24 cellular contexts compared by ENCODE assay signal in the genomic region with DNA sequence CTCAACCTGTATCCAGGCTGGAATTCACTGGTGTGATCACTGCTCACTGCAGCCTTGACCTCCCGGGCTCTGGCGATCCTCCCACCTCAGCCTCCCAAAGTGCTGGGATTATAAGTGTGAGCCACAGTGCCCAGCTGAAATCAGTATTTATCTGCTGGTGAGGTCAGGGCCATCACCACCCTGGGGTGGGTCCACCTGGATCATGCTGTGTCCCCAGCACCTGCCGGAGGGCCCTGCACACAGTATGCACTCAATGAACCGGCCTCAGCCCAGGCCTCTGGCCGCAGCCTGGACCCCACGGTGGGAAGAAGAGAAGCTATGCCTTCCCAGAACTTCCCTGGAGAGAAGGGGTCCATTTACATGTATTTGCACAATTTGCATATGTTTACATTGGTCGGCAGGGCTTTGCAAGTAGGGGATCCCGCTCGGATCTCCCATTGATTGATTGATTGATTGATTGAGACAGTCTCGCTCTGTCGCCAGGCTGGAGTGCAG. TPM values are rescaled to one million over a fixed set of nuclear protein-coding genes. Genes with fewer than 3 reads are reported as not detected.
A peak's percentile ranks its signal among the peaks of the same experiment; 100 is the strongest.
DNase-seq lines count a peak whose midpoint lies in the region; ATAC-seq, FAIRE-seq and TF ChIP-seq lines count a peak whose summit lies in the region.
"Had no signal": no experiment of that assay in that cellular context is flagged by ENCODE, and none has a peak within 500 bp of the region (broad histone marks: within the 10 kb centered on the region; RNA-seq: fewer than 3 reads in every experiment).

No MANE protein-coding gene starts in this region.

- POLR2A ChIA-PET in endothelial cell of umbilical vein (lab: Charles Lee), result interaction anchor here (2.8 kb wide), 1 partner anchor 10 kb away, joined by 13 read pairs; a partner anchor contains a TSS

- no peaks in the 10 kb centered on the region for H3K9me3 Mint-ChIP-seq in activated T-cell treated with anti-CD3 and anti-CD28 coated beads, Interleukin-2, amount 50 U/mL, for 24 hours
- H3K9me3 Mint-ChIP-seq in mesothelial cell of epicardium, result no peaks in the 10 kb centered on the region
- H3K9me3 Mint-ChIP-seq: IgD-negative memory B cell had no signal

- TF ChIP-seq CTCF in endothelial cell of umbilical vein (IDR thresholded peaks at IDR 0.05; ENCODE audit: extremely low read depth in 1 of 2, insufficient read depth in 1 of 2, low read depth in 1 of 2, low read length in 2 of 2) (no peak), osteoblast (IDR thresholded peaks at IDR 0.05; ENCODE audit: extremely low read depth, low read depth, low read length) (no peak), mesothelial cell of epicardium (IDR thresholded peaks at IDR 0.05; ENCODE audit: unreplicated experiment) (no peak)

- peaks cover 30% of the 10 kb centered on the region for H3K4me1 Mint-ChIP-seq in activated T-cell treated with anti-CD3 and anti-CD28 coated beads, Interleukin-2, amount 50 U/mL, for 24 hours (ENCODE audit: low read depth)
- no peaks in the 10 kb centered on the region for H3K4me1 Mint-ChIP-seq in mesothelial cell of epicardium

- peaks cover 11% of the 10 kb centered on the region for H3K4me1 ChIP-seq in HUES6 (ENCODE audit: control insufficient read depth, insufficient read depth, low read length)
- no peaks in the 10 kb centered on the region for H3K4me1 ChIP-seq in endothelial cell of umbilical vein (ENCODE audit: control insufficient read depth, extremely low read depth, insufficient read depth, low read length)
- H3K4me1 ChIP-seq in osteoblast (ENCODE audit: insufficient read depth, low read length), result no peaks in the 10 kb centered on the region
- H3K4me1 ChIP-seq: SJCRH30 had no signal

- H3K27me3 Mint-ChIP-seq in activated T-cell treated with anti-CD3 and anti-CD28 coated beads, Interleukin-2, amount 50 U/mL, for 24 hours, result peaks cover 16% of the 10 kb centered on the region
- peaks cover 61% of the 10 kb centered on the region for H3K27me3 Mint-ChIP-seq in mesothelial cell of epicardium (ENCODE audit: low read depth)

- CTCF ChIA-PET in endothelial cell of umbilical vein (lab: Charles Lee), result interaction anchor here (2.2 to 5.0 kb wide), 3 partner anchors 9 to 126 kb away, joined by 11 to 118 read pairs (median 86); a partner anchor contains a TSS

- H3K36me3 ChIP-seq in HUES6 (ENCODE audit: control insufficient read depth, insufficient read depth, low read length) (peaks cover 8% of the 10 kb centered on the region), endothelial cell of umbilical vein (ENCODE audit: control insufficient read depth in 2 of 2, extremely low read depth in 1 of 2, insufficient read depth in 2 of 2, low read length in 2 of 2) (peaks cover 0 to 3% of the 10 kb centered on the region in 2 experiments), osteoblast (ENCODE audit: insufficient read depth, low read length) (peaks cover 5% of the 10 kb centered on the region)

- H3K4me3 ChIP-seq in HUES6 (ENCODE audit: low read depth, low read length) (no peak overlapping the region), endothelial cell of umbilical vein (replicated peaks in 1 of 3; ENCODE audit: insufficient read depth in 1 of 3, low read depth in 1 of 3, low read length in 3 of 3) (no peak overlapping the region), osteoblast (ENCODE audit: insufficient read depth, low read length) (no peak overlapping the region)
- H3K4me3 ChIP-seq: SJCRH30 had no signal

- no peak for ATAC-seq in HG03442 (IDR thresholded peaks at IDR 0.05; ENCODE audit: unreplicated experiment)

- peaks cover 17% of the 10 kb centered on the region for H3K36me3 Mint-ChIP-seq in activated T-cell treated with anti-CD3 and anti-CD28 coated beads, Interleukin-2, amount 50 U/mL, for 24 hours (ENCODE audit: low read depth)
- peaks cover 4% of the 10 kb centered on the region for H3K36me3 Mint-ChIP-seq in mesothelial cell of epicardium
- H3K36me3 Mint-ChIP-seq: IgD-negative memory B cell had no signal

- H3K4me2 ChIP-seq in endothelial cell of umbilical vein (ENCODE audit: insufficient read depth, low read length) (no peak overlapping the region), osteoblast (ENCODE audit: insufficient read depth, low read length) (no peak overlapping the region)

- H3K27me3 ChIP-seq in HUES6 (ENCODE audit: control insufficient read depth, insufficient read depth, low read length) (peaks cover 40% of the 10 kb centered on the region), endothelial cell of umbilical vein (ENCODE audit: control insufficient read depth in 2 of 2, insufficient read depth in 2 of 2, low read length in 2 of 2) (peaks cover 41 to 52% of the 10 kb centered on the region in 2 experiments), osteoblast (ENCODE audit: insufficient read depth, low read length) (peaks cover 55% of the 10 kb centered on the region)

- H3K9me3 ChIP-seq in HUES6 (ENCODE audit: control insufficient read depth, insufficient read depth, low read depth, low read length) (no peaks in the 10 kb centered on the region), endothelial cell of umbilical vein (replicated peaks; ENCODE audit: control insufficient read depth, insufficient read depth, low read length) (no peaks in the 10 kb centered on the region), osteoblast (ENCODE audit: low read depth, low read length) (no peaks in the 10 kb centered on the region)
- H3K9me3 ChIP-seq: SJCRH30 had no signal

- no peak for TF ChIP-seq POLR2A in endothelial cell of umbilical vein (IDR thresholded peaks at IDR 0.05; ENCODE audit: low read depth, low read length)

- H3K27ac Mint-ChIP-seq in activated T-cell treated with anti-CD3 and anti-CD28 coated beads, Interleukin-2, amount 50 U/mL, for 24 hours, result peak overlapping the region; percentile 72
- H3K27ac Mint-ChIP-seq in mesothelial cell of epicardium, result no peak overlapping the region
- H3K27ac Mint-ChIP-seq: CD14-positive monocyte had no signal

- dilution Hi-C loops in endothelial cell of umbilical vein (cut with MboI; ENCODE audit: extremely low pct_ligation_motif_present, low sequenced_read_pairs), result no loop called here

- no peaks in the 10 kb centered on the region for H3K79me2 ChIP-seq in endothelial cell of umbilical vein (ENCODE audit: control insufficient read depth, insufficient read depth, low read length)
- no peaks in the 10 kb centered on the region for H3K79me2 ChIP-seq in osteoblast (ENCODE audit: insufficient read depth, low read length)

- no peak for FAIRE-seq in endothelial cell of umbilical vein (lab: Jason Lieb, UNC)
- FAIRE-seq: G401.6 had no signal

- H2AFZ ChIP-seq in endothelial cell of umbilical vein (ENCODE audit: low read depth, low read length), result no peak overlapping the region
- no peak overlapping the region for H2AFZ ChIP-seq in osteoblast (ENCODE audit: low read length)

- no peaks in the 10 kb centered on the region for H4K20me1 ChIP-seq in endothelial cell of umbilical vein (replicated peaks; ENCODE audit: control insufficient read depth, extremely low read depth, insufficient read depth, low read length)
- H4K20me1 ChIP-seq in osteoblast (ENCODE audit: insufficient read depth, low read length), result peaks cover 7% of the 10 kb centered on the region

- H3K9me1 ChIP-seq in endothelial cell of umbilical vein (replicated peaks; ENCODE audit: control insufficient read depth, extremely low read depth, insufficient read depth, low read length), result no peaks in the 10 kb centered on the region

- DNase-seq in activated T-cell treated with anti-CD3 and anti-CD28 coated beads, Interleukin-2, amount 50 U/mL, for 24 hours, result no peak
- DNase-seq in activated T-cell treated with anti-CD3 and anti-CD28 coated beads, Interleukin-2, amount 50 U/mL, for 48 hours, result no peak
- no peak for DNase-seq in endothelial cell of umbilical vein (ENCODE audit: low read depth, low spot score)
- peak; percentile 14 for DNase-seq in osteoblast (ENCODE audit: insufficient read length, low spot score, missing footprints)
- no peak for DNase-seq in mesothelial cell of epicardium (ENCODE audit: low spot score in 2 of 2, unreplicated experiment in 2 of 2)
- DNase-seq in NCI-H1092 treated with DMSO at 0.1 percent for 48 hours (lab: John Stamatoyannopoulos, UW), result no peak
- DNase-seq: 8988T, DMS 273 treated with DMSO at 0.1 percent for 48 hours, DND-41, Karpas-422, NCI-H1048, NCI-H1436 treated with DMSO at 0.1 percent for 48 hours, NCI-H2029, NCI-H345, NCI-H524 treated with DMSO at 0.1 percent for 48 hours, PC-9, SJCRH30 had no signal

- intact Hi-C loops in endothelial cell of umbilical vein (cut with micrococcal nuclease), result no loop called here

- H3K4me3 Mint-ChIP-seq in activated T-cell treated with anti-CD3 and anti-CD28 coated beads, Interleukin-2, amount 50 U/mL, for 24 hours, result no peak overlapping the region
- no peak overlapping the region for H3K4me3 Mint-ChIP-seq in mesothelial cell of epicardium
- H3K4me3 Mint-ChIP-seq: CD14-positive monocyte had no signal

- BruUV-seq in endothelial cell of umbilical vein (replicated peaks; lab: Mats Ljungman, UMichigan), result no TSS peak

- H3K27ac ChIP-seq in HUES6 (ENCODE audit: low read depth, low read length), result no peak overlapping the region; the same call in 1 of the 2 replicates
- H3K27ac ChIP-seq in endothelial cell of umbilical vein (ENCODE audit: insufficient read depth, low read depth, low read length), result no peak overlapping the region
- no peak overlapping the region for H3K27ac ChIP-seq in osteoblast (ENCODE audit: low read depth, low read length)
- H3K27ac ChIP-seq: PC-9, SJCRH30 had no signal

- H3K9ac ChIP-seq in HUES6 (ENCODE audit: low read length), result peak overlapping the region; percentile 26
- no peak overlapping the region for H3K9ac ChIP-seq in endothelial cell of umbilical vein (replicated peaks; ENCODE audit: extremely low read depth, insufficient read depth, low read length)

RNA-seq across cellular contexts. Expression of a gene that starts 2.6 kb away (rescaled TPM):
- total RNA-seq in endothelial cell of umbilical vein, result not detected in 2 replicates
- polyA plus RNA-seq in endothelial cell of umbilical vein, result not detected in 2 replicates
- not detected in 2 replicates for polyA plus RNA-seq in endothelial cell of umbilical vein (2011; cell fraction: cytosol; rRNA removed)
- polyA plus RNA-seq in endothelial cell of umbilical vein (2011; cell fraction: nucleus; rRNA removed), result not detected in 2 replicates
- not detected in 2 replicates for polyA plus RNA-seq in endothelial cell of umbilical vein (2012)
- not detected in 2 replicates for polyA minus RNA-seq in endothelial cell of umbilical vein
- polyA minus RNA-seq in endothelial cell of umbilical vein (2011; cell fraction: cytosol; rRNA and poly(A)+ RNA removed), result not detected
- polyA minus RNA-seq in endothelial cell of umbilical vein (2011; cell fraction: nucleus; rRNA and poly(A)+ RNA removed), result not detected in 2 replicates
- total RNA-seq in osteoblast, result under 0.01 TPM in 2 replicates
- not detected in 3 replicates for total RNA-seq in mesothelial cell of epicardium
- total RNA-seq: MCF 10A, PC-9, SJCRH30 had no signal
- polyA plus RNA-seq: AG04450, CD14-positive monocyte, IgD-negative memory B cell had no signal

RNA-seq across cellular contexts. Expression of a gene that starts 9.5 kb away (rescaled TPM):
- 1,947 and 1,970 TPM in 2 replicates for total RNA-seq in endothelial cell of umbilical vein
- polyA plus RNA-seq in endothelial cell of umbilical vein, result 2,869 and 3,230 TPM in 2 replicates
- polyA plus RNA-seq in endothelial cell of umbilical vein (2011; cell fraction: cytosol; rRNA removed), result 1,742 and 2,351 TPM in 2 replicates
- polyA plus RNA-seq in endothelial cell of umbilical vein (2011; cell fraction: nucleus; rRNA removed), result 547 and 580 TPM in 2 replicates
- polyA plus RNA-seq in endothelial cell of umbilical vein (2012), result 2,356 and 2,897 TPM in 2 replicates
- 424 and 462 TPM in 2 replicates for polyA minus RNA-seq in endothelial cell of umbilical vein
- 2,506 TPM for polyA minus RNA-seq in endothelial cell of umbilical vein (2011; cell fraction: cytosol; rRNA and poly(A)+ RNA removed)
- polyA minus RNA-seq in endothelial cell of umbilical vein (2011; cell fraction: nucleus; rRNA and poly(A)+ RNA removed), result 137 and 215 TPM in 2 replicates
- total RNA-seq in osteoblast, result 786 and 869 TPM in 2 replicates
- total RNA-seq in mesothelial cell of epicardium, result 1,706 to 1,840 TPM (median 1,775 TPM) in 3 replicates

RNA-seq across cellular contexts. Expression of a gene that starts 21.4 kb away (rescaled TPM):
- total RNA-seq in endothelial cell of umbilical vein, result 3.1 and 3.4 TPM in 2 replicates
- polyA plus RNA-seq in endothelial cell of umbilical vein, result 3.8 and 5.1 TPM in 2 replicates
- polyA plus RNA-seq in endothelial cell of umbilical vein (2011; cell fraction: cytosol; rRNA removed), result 2.2 and 2.8 TPM in 2 replicates
- 9.6 and 11.4 TPM in 2 replicates for polyA plus RNA-seq in endothelial cell of umbilical vein (2011; cell fraction: nucleus; rRNA removed)
- polyA plus RNA-seq in endothelial cell of umbilical vein (2012), result 0.80 and 1.3 TPM in 2 replicates
- polyA minus RNA-seq in endothelial cell of umbilical vein, result 3.7 and 5.1 TPM in 2 replicates
- 0.82 TPM for polyA minus RNA-seq in endothelial cell of umbilical vein (2011; cell fraction: cytosol; rRNA and poly(A)+ RNA removed)
- polyA minus RNA-seq in endothelial cell of umbilical vein (2011; cell fraction: nucleus; rRNA and poly(A)+ RNA removed), result 3.5 and 4.3 TPM in 2 replicates
- total RNA-seq in osteoblast, result 1.8 and 2.4 TPM in 2 replicates
- 10.7 to 12.3 TPM (median 11.2 TPM) in 3 replicates for total RNA-seq in mesothelial cell of epicardium
- total RNA-seq: MCF 10A had no signal

RNA-seq across cellular contexts. Expression of a gene that starts 47.8 kb away (rescaled TPM):
- not detected in 2 replicates for total RNA-seq in endothelial cell of umbilical vein
- polyA plus RNA-seq in endothelial cell of umbilical vein, result not detected in 2 replicates
- not detected in 2 replicates for polyA plus RNA-seq in endothelial cell of umbilical vein (2011; cell fraction: cytosol; rRNA removed)
- not detected in 2 replicates for polyA plus RNA-seq in endothelial cell of umbilical vein (2011; cell fraction: nucleus; rRNA removed)
- not detected in 2 replicates for polyA plus RNA-seq in endothelial cell of umbilical vein (2012)
- polyA minus RNA-seq in endothelial cell of umbilical vein, result not detected in 2 replicates
- polyA minus RNA-seq in endothelial cell of umbilical vein (2011; cell fraction: cytosol; rRNA and poly(A)+ RNA removed), result not detected
- not detected in 2 replicates for polyA minus RNA-seq in endothelial cell of umbilical vein (2011; cell fraction: nucleus; rRNA and poly(A)+ RNA removed)
- total RNA-seq in osteoblast, result not detected in 2 replicates
- total RNA-seq in mesothelial cell of epicardium, result 0.35 to 1.0 TPM (median 0.92 TPM) in 3 replicates
- total RNA-seq: MCF 10A, SJCRH30 had no signal
- polyA plus RNA-seq: AG04450 had no signal
